8 cellular contexts compared by ENCODE assay signal in the genomic region with DNA sequence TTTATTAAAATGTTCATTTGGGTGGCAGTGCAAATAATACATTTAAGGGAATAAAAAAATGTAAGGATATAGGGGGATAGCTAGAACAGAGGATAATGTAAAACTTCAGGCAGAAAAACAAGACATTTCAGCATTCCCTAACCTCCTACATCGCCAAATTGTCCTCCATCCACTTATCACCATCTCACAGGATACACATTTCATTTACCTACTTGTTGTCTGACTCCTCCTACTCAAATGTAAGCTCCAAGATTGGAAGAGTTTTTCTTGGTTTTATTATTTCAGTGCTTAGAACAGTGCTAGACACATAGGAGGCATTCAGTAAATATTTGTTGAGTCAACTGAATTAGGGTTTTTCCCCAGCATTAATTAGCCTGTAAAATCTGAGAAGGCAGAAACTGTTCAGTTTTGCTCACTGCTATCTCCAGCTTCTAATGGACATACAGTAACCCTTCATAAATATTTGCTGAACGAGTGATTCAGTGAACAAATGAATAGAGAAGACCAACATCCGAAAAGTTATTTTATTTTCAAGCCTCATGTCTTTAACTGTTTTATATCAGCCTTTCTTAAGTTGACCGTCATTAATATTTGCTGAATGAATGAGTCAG. TPM values are rescaled to one million over a fixed set of nuclear protein-coding genes. Genes with fewer than 3 reads are reported as not detected.
DNase-seq lines count a peak whose midpoint lies in the region; ATAC-seq and TF ChIP-seq lines count a peak whose summit lies in the region.

No MANE protein-coding gene starts in this region.

- no peak overlapping the region for H3K27ac Mint-ChIP-seq in neural progenitor cell

- DNase-seq in LoVo (ENCODE audit: low spot score) (peak; percentile 2), coronary artery (ENCODE audit: low spot score) (no peak), neural progenitor cell (ENCODE audit: low spot score) (no peak), SKM-1 (lab: John Stamatoyannopoulos, UW; ENCODE audit: unreplicated experiment) (no peak), T1000 (lab: John Stamatoyannopoulos, UW) (no peak)
- no peak for DNase-seq in activated CD8-positive, alpha-beta memory T cell treated with anti-CD3 and anti-CD28 coated beads for 24 hours

- peaks cover 4% of the 10 kb centered on the region for H3K9me3 Mint-ChIP-seq in neural progenitor cell

- peaks cover 4% of the 10 kb centered on the region for H3K36me3 Mint-ChIP-seq in neural progenitor cell

- H2AFZ ChIP-seq in neural progenitor cell (replicated peaks), result no peak overlapping the region

- H3K36me3 ChIP-seq in ES-I3 (ENCODE audit: insufficient read depth, low read length) (no peaks in the 10 kb centered on the region), neural progenitor cell (peaks cover 6% of the 10 kb centered on the region)

- no peak for ATAC-seq in HG03097 (IDR thresholded peaks at IDR 0.05; ENCODE audit: low FRiP score, unreplicated experiment)

- peak overlapping the region; percentile 96 for H3K4me3 ChIP-seq in coronary artery
- peak overlapping the region; percentile 81 for H3K4me3 ChIP-seq in neural progenitor cell

- H3K27me3 Mint-ChIP-seq in neural progenitor cell (ENCODE audit: insufficient read depth, low read depth), result no peaks in the 10 kb centered on the region

- H3K9me3 ChIP-seq in ES-I3 (ENCODE audit: control insufficient read depth, insufficient read depth, low read length) (no peaks in the 10 kb centered on the region), neural progenitor cell (ENCODE audit: low read depth) (no peaks in the 10 kb centered on the region)

- H3K79me2 ChIP-seq in neural progenitor cell (ENCODE audit: low read depth), result peaks cover 40% of the 10 kb centered on the region

- H3K9ac ChIP-seq in ES-I3 (ENCODE audit: low read depth, low read length), result peak overlapping the region; percentile 94
- H3K9ac ChIP-seq in neural progenitor cell, result peak overlapping the region; percentile 67

- TF ChIP-seq CTCF in coronary artery (IDR thresholded peaks at IDR 0.05) (no peak), neural progenitor cell (IDR thresholded peaks at IDR 0.05) (no peak)

- peaks cover 14% of the 10 kb centered on the region for H3F3A ChIP-seq in neural progenitor cell (ENCODE audit: low read depth)

- H3K27ac ChIP-seq in coronary artery, result no peak overlapping the region
- H3K27ac ChIP-seq in neural progenitor cell, result no peak overlapping the region

- no peak overlapping the region for H3K4me3 Mint-ChIP-seq in neural progenitor cell

- peak overlapping the region; percentile 79 for H3K4me2 ChIP-seq in neural progenitor cell

- peaks cover 11% of the 10 kb centered on the region for H3K4me1 Mint-ChIP-seq in neural progenitor cell

- peaks cover 11% of the 10 kb centered on the region for H3K4me1 ChIP-seq in ES-I3 (ENCODE audit: insufficient read depth, low read length)
- peaks cover 20% of the 10 kb centered on the region for H3K4me1 ChIP-seq in neural progenitor cell

- peaks cover 5% of the 10 kb centered on the region for H4K20me1 ChIP-seq in neural progenitor cell (ENCODE audit: low read depth)

- peaks cover 9% of the 10 kb centered on the region for H3K27me3 ChIP-seq in neural progenitor cell

RNA-seq across cellular contexts. Expression of a gene that starts 0.9 kb away (rescaled TPM):
- 27.3 and 46.9 TPM in 2 replicates for total RNA-seq in neural progenitor cell (ENCODE audit: low replicate concordance)
